ENCODE assay signal across 8 cellular contexts in genomic region chr1:145824499-145824842, GRCh38. TPM values are rescaled to one million over a fixed set of nuclear protein-coding genes. Genes with fewer than 3 reads are reported as not detected.
A peak's percentile ranks its signal among the peaks of the same experiment; 100 is the strongest.
DNase-seq lines count a peak whose midpoint lies in the region; ATAC-seq and TF ChIP-seq lines count a peak whose summit lies in the region.

No MANE protein-coding gene starts in this region.

- H3K4me1 ChIP-seq in GM23248 (ENCODE audit: insufficient read depth) (peaks cover 14% of the 10 kb centered on the region), gastroesophageal sphincter (peaks cover 0 to 23% (median 5%) of the 10 kb centered on the region in 3 donors), skeletal muscle satellite cell (ENCODE audit: control insufficient read depth, insufficient read depth, low read length) (peaks cover 10% of the 10 kb centered on the region)

- peak overlapping the region; percentile 89 for H3K27ac ChIP-seq in GM23248
- peak overlapping the region; percentile 94 for H3K27ac ChIP-seq in VCaP
- peak overlapping the region; percentile 68 to 94 (median 91) for H3K27ac ChIP-seq in gastroesophageal sphincter

- H3K4me3 ChIP-seq in GM23248, result peak overlapping the region; percentile 93
- peak overlapping the region; percentile 75 to 83 for H3K4me3 ChIP-seq in gastroesophageal sphincter
- peak overlapping the region; percentile 99 for H3K4me3 ChIP-seq in skeletal muscle satellite cell (ENCODE audit: low read length)

- H4K20me1 ChIP-seq in GM23248 (ENCODE audit: insufficient read depth), result no peaks in the 10 kb centered on the region

- WGBS in GM23248 (ENCODE audit: low coverage in 1 of 2, low lambda C conversion rate in 2 of 2, missing lambda C conversion rate in 2 of 2), 2 experiments, result 0 to 2% methylated on average over 7 of the region's 7 CpGs
- WGBS in gastroesophageal sphincter (ENCODE audit: low coverage in 1 of 2), 2 donors, result 0 to 1% methylated on average over 7 of the region's 7 CpGs

- no peaks in the 10 kb centered on the region for H3K9me2 ChIP-seq in GM23248 (ENCODE audit: insufficient read depth)

- peak overlapping the region; percentile 90 for H3K4me2 ChIP-seq in GM23248 (ENCODE audit: unreplicated experiment)
- peak overlapping the region; percentile 92 for H3K4me2 ChIP-seq in skeletal muscle satellite cell (ENCODE audit: low read length)

- ATAC-seq in gastroesophageal sphincter, result no peak
- ATAC-seq in HG02798 (IDR thresholded peaks at IDR 0.05; ENCODE audit: poor library complexity, unreplicated experiment), result no peak

- in situ Hi-C loops in GM23248 (cut with MboI), result no loop called here

- H3K9me3 ChIP-seq in GM23248 (ENCODE audit: low read depth) (no peaks in the 10 kb centered on the region), gastroesophageal sphincter (no peaks in the 10 kb centered on the region), skeletal muscle satellite cell (replicated peaks; ENCODE audit: low read length) (no peaks in the 10 kb centered on the region)

- H2AFZ ChIP-seq in GM23248, result peak overlapping the region; percentile 85

- no peak for TF ChIP-seq POLR2A in gastroesophageal sphincter (IDR thresholded peaks at IDR 0.05)

- DNase-seq in GM23248 (peak; percentile 30), OCI-M2 (lab: John Stamatoyannopoulos, UW; ENCODE audit: unreplicated experiment) (no peak), GM20000 (ENCODE audit: low spot score) (no peak)
- no peak for DNase-seq in effector CD4-positive, alpha-beta T cell

- H3K36me3 ChIP-seq in GM23248 (ENCODE audit: low read depth) (peaks cover 38% of the 10 kb centered on the region), gastroesophageal sphincter (peaks cover 14 to 38% of the 10 kb centered on the region in 2 donors), skeletal muscle satellite cell (ENCODE audit: insufficient read depth, low read length) (peaks cover 35% of the 10 kb centered on the region)

- peaks cover 9% of the 10 kb centered on the region; the same call in 1 of the 2 replicates for H3F3A ChIP-seq in GM23248 (ENCODE audit: insufficient read depth)

- H3K27me3 ChIP-seq in GM23248 (replicated peaks; ENCODE audit: insufficient read depth) (no peaks in the 10 kb centered on the region), gastroesophageal sphincter (no peaks in the 10 kb centered on the region), skeletal muscle satellite cell (ENCODE audit: control insufficient read depth, insufficient read depth, low read length) (no peaks in the 10 kb centered on the region)

- H3K9ac ChIP-seq in GM23248 (peak overlapping the region; percentile 93), skeletal muscle satellite cell (ENCODE audit: low read depth, low read length) (peak overlapping the region; percentile 98)

- TF ChIP-seq EP300 in gastroesophageal sphincter (IDR thresholded peaks at IDR 0.05), result no peak

- H3K79me2 ChIP-seq in GM23248 (ENCODE audit: insufficient read depth), result peaks cover 62% of the 10 kb centered on the region

- TF ChIP-seq CTCF in VCaP (conservative IDR thresholded peaks at IDR 0.05), result no peak
- TF ChIP-seq CTCF in gastroesophageal sphincter (IDR thresholded peaks at IDR 0.05), result no peak
- no peak for TF ChIP-seq CTCF in GM20000 (IDR thresholded peaks at IDR 0.05; ENCODE audit: extremely low read depth, missing control alignments)

RNA-seq across cellular contexts. Expression of gene POLR3C, which starts 0.5 kb away (rescaled TPM):
- total RNA-seq in GM23248 (2014; rRNA removed; shearing (Covaris generic)), result 23.1 and 42.2 TPM in 2 replicates
- polyA plus RNA-seq in GM23248 (2016; fragmentation: Nextera tagmentation; extraction: Ambion mirVana), result 38.4 and 39.0 TPM in 2 replicates
- 10 to 100 TPM; 24.8 to 37.7 (median 29.9) TPM for total RNA-seq in gastroesophageal sphincter
- total RNA-seq in skeletal muscle satellite cell (2012; rRNA removed), result 44.9 and 47.0 TPM in 2 replicates

RNA-seq across cellular contexts. Expression of gene RNF115, which starts 0.6 kb away (rescaled TPM):
- total RNA-seq in GM23248 (2014; rRNA removed; shearing (Covaris generic)), result 14.5 and 14.8 TPM in 2 replicates
- polyA plus RNA-seq in GM23248 (2016; fragmentation: Nextera tagmentation; extraction: Ambion mirVana), result 13.9 and 14.2 TPM in 2 replicates
- 10 to 100 TPM; 34.3 to 54.9 (median 39.9) TPM for total RNA-seq in gastroesophageal sphincter
- total RNA-seq in skeletal muscle satellite cell (2012; rRNA removed), result 11.1 and 12.7 TPM in 2 replicates

RNA-seq across cellular contexts. Expression of gene NUDT17, which starts 21.0 kb away (rescaled TPM):
- total RNA-seq in GM23248 (2014; rRNA removed; shearing (Covaris generic)), result 5.9 and 12.0 TPM in 2 replicates
- 7.8 and 9.5 TPM in 2 replicates for polyA plus RNA-seq in GM23248 (2016; fragmentation: Nextera tagmentation; extraction: Ambion mirVana)
- 1 to 10 TPM in 3 of 4 donors, under 1 TPM in 1; 0.40 to 3.5 (median 2.2) TPM for total RNA-seq in gastroesophageal sphincter
- total RNA-seq in skeletal muscle satellite cell (2012; rRNA removed), result 1.1 and 2.3 TPM in 2 replicates

RNA-seq across cellular contexts. Expression of gene PIAS3, which starts 34.4 kb away (rescaled TPM):
- 22.2 and 32.5 TPM in 2 replicates for total RNA-seq in GM23248 (2014; rRNA removed; shearing (Covaris generic))
- polyA plus RNA-seq in GM23248 (2016; fragmentation: Nextera tagmentation; extraction: Ambion mirVana), result 58.3 and 63.0 TPM in 2 replicates
- 10 to 100 TPM; 14.0 to 26.0 (median 19.2) TPM for total RNA-seq in gastroesophageal sphincter
- total RNA-seq in skeletal muscle satellite cell (2012; rRNA removed), result 16.5 and 25.3 TPM in 2 replicates
